Comparison of ENCODE assay signal across 1 cellular context in the genomic region with DNA sequence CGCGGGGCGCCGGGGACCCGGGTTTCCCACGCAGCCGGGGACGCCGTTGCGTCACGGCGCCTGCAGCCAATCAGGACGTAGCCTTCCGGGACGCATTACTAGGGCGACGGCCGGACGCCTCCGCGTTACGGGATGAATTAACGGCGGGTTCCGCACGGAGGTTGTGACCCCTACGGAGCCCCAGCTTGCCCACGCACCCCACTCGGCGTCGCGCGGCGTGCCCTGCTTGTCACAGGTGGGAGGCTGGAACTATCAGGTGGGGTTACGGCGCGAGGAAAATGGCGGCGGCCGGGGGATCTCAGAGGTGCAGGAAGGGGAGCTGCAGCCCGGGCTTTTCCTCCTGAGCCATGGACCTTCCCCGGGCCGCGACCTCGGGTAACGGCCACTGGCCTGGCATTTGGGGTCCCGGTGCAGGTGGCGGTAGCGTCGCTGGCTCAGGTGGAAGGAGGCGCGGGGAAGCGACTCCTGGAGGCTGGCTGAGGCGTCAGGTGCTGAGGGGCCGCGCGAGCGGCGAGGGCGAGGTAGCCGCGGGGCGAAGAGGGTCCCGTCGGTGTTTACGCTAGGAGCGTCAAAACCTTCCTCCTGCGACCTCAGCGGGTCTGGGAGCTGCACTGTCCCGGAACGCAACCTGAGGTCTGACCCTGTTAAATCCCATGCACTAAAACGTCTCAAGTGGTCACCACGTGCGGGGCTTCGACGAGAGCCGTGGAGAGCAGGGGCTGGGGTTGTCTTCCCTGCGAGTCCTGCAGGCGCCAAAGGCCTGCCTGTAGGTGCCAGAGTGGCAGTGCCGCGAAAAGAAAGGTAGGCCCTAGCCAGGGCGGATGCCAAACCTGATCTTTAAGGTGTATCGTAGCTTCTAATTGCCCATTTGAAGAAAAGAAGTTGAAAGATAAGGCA.
TF ChIP-seq lines count a peak whose summit lies in the region.

A gene (plus strand): TSS at position 98 of the 897 bp plus-strand sequence. CDS start 78,345 bp downstream, outside the sequence.

TF ChIP-seq in HepG2, 621 proteins besides CTCF, POLR2A, EP300 and RAD21 (continued from another document and continues in another):
- TF ChIP-seq, protein P1, sequence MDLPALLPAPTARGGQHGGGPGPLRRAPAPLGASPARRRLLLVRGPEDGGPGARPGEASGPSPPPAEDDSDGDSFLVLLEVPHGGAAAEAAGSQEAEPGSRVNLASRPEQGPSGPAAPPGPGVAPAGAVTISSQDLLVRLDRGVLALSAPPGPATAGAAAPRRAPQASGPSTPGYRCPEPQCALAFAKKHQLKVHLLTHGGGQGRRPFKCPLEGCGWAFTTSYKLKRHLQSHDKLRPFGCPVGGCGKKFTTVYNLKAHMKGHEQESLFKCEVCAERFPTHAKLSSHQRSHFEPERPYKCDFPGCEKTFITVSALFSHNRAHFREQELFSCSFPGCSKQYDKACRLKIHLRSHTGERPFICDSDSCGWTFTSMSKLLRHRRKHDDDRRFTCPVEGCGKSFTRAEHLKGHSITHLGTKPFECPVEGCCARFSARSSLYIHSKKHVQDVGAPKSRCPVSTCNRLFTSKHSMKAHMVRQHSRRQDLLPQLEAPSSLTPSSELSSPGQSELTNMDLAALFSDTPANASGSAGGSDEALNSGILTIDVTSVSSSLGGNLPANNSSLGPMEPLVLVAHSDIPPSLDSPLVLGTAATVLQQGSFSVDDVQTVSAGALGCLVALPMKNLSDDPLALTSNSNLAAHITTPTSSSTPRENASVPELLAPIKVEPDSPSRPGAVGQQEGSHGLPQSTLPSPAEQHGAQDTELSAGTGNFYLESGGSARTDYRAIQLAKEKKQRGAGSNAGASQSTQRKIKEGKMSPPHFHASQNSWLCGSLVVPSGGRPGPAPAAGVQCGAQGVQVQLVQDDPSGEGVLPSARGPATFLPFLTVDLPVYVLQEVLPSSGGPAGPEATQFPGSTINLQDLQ (CRISPR knock-in tag; IDR thresholded peaks at IDR 0.05) = peak; percentile 98
- TF ChIP-seq ZNF468 (CRISPR knock-in tag; IDR thresholded peaks at IDR 0.05) (peak; percentile 98), ZNF747 (CRISPR knock-in tag; IDR thresholded peaks at IDR 0.05; ENCODE audit: borderline replicate concordance) (peak; percentile 98), HHEX (CRISPR knock-in tag; IDR thresholded peaks at IDR 0.05) (no peak), ZBTB8A (CRISPR knock-in tag; IDR thresholded peaks at IDR 0.05; ENCODE audit: borderline replicate concordance, low read depth) (peak; percentile 98), ZNF543 (CRISPR knock-in tag; IDR thresholded peaks at IDR 0.05) (peak; percentile 95), MED13 (CRISPR knock-in tag; IDR thresholded peaks at IDR 0.05) (peak; percentile 85), SAP130 (CRISPR knock-in tag; IDR thresholded peaks at IDR 0.05; ENCODE audit: low read depth) (peak; percentile 90), ETV5 (CRISPR knock-in tag; IDR thresholded peaks at IDR 0.05; ENCODE audit: borderline replicate concordance) (peak; percentile 58; the same call in 1 of the 2 replicates), ZNF652 (CRISPR knock-in tag; IDR thresholded peaks at IDR 0.05; ENCODE audit: borderline replicate concordance, low read depth) (no peak; the same call in 1 of the 2 replicates), GATA4 (IDR thresholded peaks at IDR 0.05; ENCODE audit: borderline replicate concordance, low read depth) (no peak), JUND (CRISPR knock-in tag; IDR thresholded peaks at IDR 0.05) (peak; percentile 76), CC2D1A (CRISPR knock-in tag; IDR thresholded peaks at IDR 0.05) (peak; percentile 74; the same call in 1 of the 2 replicates), GFI1 (CRISPR knock-in tag; IDR thresholded peaks at IDR 0.05; ENCODE audit: borderline replicate concordance) (peak; percentile 76), GABPA (IDR thresholded peaks at IDR 0.05; ENCODE audit: low read depth, low read length) (no peak), GABPA (CRISPR knock-in tag; IDR thresholded peaks at IDR 0.05; ENCODE audit: low read depth) (no peak), GZF1 (CRISPR knock-in tag; IDR thresholded peaks at IDR 0.05) (no peak; the same call in 1 of the 2 replicates), ZMAT3 (CRISPR knock-in tag; conservative IDR thresholded peaks at IDR 0.05) (peak; percentile 96), IKZF4 (CRISPR knock-in tag; IDR thresholded peaks at IDR 0.05; ENCODE audit: borderline replicate concordance, low read depth, not compliant biosample characterization) (peak; percentile 88), THAP11 (CRISPR knock-in tag; IDR thresholded peaks at IDR 0.05) (peak; percentile 62), BRCA1 (CRISPR knock-in tag; IDR thresholded peaks at IDR 0.05) (0 out of 2 replicates have a peak, but pooled peaks have one; percentile 66), AKAP8 (CRISPR knock-in tag; IDR thresholded peaks at IDR 0.05) (peak; percentile 64; the same call in 1 of the 2 replicates), ZNF75D (CRISPR knock-in tag; IDR thresholded peaks at IDR 0.05; ENCODE audit: borderline replicate concordance) (peak; percentile 91; the same call in 1 of the 2 replicates)
- TF ChIP-seq, protein P2, sequence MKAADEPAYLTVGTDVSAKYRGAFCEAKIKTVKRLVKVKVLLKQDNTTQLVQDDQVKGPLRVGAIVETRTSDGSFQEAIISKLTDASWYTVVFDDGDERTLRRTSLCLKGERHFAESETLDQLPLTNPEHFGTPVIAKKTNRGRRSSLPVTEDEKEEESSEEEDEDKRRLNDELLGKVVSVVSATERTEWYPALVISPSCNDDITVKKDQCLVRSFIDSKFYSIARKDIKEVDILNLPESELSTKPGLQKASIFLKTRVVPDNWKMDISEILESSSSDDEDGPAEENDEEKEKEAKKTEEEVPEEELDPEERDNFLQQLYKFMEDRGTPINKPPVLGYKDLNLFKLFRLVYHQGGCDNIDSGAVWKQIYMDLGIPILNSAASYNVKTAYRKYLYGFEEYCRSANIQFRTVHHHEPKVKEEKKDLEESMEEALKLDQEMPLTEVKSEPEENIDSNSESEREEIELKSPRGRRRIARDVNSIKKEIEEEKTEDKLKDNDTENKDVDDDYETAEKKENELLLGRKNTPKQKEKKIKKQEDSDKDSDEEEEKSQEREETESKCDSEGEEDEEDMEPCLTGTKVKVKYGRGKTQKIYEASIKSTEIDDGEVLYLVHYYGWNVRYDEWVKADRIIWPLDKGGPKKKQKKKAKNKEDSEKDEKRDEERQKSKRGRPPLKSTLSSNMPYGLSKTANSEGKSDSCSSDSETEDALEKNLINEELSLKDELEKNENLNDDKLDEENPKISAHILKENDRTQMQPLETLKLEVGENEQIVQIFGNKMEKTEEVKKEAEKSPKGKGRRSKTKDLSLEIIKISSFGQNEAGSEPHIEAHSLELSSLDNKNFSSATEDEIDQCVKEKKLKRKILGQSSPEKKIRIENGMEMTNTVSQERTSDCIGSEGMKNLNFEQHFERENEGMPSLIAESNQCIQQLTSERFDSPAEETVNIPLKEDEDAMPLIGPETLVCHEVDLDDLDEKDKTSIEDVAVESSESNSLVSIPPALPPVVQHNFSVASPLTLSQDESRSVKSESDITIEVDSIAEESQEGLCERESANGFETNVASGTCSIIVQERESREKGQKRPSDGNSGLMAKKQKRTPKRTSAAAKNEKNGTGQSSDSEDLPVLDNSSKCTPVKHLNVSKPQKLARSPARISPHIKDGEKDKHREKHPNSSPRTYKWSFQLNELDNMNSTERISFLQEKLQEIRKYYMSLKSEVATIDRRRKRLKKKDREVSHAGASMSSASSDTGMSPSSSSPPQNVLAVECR (CRISPR knock-in tag; IDR thresholded peaks at IDR 0.05; ENCODE audit: borderline replicate concordance) = peak; percentile 92
- TF ChIP-seq, protein P3, sequence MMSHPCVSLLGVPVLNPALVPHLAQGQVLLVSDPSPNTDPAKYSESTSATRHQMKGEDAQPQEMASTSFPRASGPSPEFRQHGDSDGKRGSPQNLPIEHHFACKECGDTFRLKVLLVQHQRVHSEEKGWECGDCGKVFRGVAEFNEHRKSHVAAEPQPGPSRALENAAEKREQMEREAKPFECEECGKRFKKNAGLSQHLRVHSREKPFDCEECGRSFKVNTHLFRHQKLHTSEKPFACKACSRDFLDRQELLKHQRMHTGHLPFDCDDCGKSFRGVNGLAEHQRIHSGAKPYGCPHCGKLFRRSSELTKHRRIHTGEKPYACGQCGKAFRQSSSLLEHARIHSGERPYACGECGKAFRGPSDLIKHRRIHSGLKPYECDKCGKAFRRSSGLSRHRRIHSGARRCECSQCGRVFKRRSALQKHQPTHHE (CRISPR knock-in tag; IDR thresholded peaks at IDR 0.05; ENCODE audit: borderline replicate concordance) = peak; percentile 96
- TF ChIP-seq, protein P4, sequence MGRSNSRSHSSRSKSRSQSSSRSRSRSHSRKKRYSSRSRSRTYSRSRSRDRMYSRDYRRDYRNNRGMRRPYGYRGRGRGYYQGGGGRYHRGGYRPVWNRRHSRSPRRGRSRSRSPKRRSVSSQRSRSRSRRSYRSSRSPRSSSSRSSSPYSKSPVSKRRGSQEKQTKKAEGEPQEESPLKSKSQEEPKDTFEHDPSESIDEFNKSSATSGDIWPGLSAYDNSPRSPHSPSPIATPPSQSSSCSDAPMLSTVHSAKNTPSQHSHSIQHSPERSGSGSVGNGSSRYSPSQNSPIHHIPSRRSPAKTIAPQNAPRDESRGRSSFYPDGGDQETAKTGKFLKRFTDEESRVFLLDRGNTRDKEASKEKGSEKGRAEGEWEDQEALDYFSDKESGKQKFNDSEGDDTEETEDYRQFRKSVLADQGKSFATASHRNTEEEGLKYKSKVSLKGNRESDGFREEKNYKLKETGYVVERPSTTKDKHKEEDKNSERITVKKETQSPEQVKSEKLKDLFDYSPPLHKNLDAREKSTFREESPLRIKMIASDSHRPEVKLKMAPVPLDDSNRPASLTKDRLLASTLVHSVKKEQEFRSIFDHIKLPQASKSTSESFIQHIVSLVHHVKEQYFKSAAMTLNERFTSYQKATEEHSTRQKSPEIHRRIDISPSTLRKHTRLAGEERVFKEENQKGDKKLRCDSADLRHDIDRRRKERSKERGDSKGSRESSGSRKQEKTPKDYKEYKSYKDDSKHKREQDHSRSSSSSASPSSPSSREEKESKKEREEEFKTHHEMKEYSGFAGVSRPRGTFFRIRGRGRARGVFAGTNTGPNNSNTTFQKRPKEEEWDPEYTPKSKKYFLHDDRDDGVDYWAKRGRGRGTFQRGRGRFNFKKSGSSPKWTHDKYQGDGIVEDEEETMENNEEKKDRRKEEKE (IDR thresholded peaks at IDR 0.05) = no peak
- TF ChIP-seq, protein P5, sequence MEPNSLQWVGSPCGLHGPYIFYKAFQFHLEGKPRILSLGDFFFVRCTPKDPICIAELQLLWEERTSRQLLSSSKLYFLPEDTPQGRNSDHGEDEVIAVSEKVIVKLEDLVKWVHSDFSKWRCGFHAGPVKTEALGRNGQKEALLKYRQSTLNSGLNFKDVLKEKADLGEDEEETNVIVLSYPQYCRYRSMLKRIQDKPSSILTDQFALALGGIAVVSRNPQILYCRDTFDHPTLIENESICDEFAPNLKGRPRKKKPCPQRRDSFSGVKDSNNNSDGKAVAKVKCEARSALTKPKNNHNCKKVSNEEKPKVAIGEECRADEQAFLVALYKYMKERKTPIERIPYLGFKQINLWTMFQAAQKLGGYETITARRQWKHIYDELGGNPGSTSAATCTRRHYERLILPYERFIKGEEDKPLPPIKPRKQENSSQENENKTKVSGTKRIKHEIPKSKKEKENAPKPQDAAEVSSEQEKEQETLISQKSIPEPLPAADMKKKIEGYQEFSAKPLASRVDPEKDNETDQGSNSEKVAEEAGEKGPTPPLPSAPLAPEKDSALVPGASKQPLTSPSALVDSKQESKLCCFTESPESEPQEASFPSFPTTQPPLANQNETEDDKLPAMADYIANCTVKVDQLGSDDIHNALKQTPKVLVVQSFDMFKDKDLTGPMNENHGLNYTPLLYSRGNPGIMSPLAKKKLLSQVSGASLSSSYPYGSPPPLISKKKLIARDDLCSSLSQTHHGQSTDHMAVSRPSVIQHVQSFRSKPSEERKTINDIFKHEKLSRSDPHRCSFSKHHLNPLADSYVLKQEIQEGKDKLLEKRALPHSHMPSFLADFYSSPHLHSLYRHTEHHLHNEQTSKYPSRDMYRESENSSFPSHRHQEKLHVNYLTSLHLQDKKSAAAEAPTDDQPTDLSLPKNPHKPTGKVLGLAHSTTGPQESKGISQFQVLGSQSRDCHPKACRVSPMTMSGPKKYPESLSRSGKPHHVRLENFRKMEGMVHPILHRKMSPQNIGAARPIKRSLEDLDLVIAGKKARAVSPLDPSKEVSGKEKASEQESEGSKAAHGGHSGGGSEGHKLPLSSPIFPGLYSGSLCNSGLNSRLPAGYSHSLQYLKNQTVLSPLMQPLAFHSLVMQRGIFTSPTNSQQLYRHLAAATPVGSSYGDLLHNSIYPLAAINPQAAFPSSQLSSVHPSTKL (CRISPR knock-in tag; IDR thresholded peaks at IDR 0.05) = peak; percentile 30; the same call in 1 of the 2 replicates
- TF ChIP-seq, protein P6, sequence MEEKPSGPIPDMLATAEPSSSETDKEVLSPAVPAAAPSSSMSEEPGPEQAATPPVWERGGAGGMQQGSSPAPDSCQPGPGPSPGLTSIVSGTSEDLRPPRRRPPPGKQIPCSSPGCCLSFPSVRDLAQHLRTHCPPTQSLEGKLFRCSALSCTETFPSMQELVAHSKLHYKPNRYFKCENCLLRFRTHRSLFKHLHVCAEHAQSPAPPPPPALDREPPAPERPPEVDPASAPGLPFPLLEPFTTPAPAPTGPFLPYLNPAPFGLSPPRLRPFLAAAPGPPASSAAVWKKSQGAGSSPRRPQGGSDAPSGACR (CRISPR knock-in tag; IDR thresholded peaks at IDR 0.05) = peak; percentile 51; the same call in 1 of the 2 replicates
- TF ChIP-seq, protein P7, sequence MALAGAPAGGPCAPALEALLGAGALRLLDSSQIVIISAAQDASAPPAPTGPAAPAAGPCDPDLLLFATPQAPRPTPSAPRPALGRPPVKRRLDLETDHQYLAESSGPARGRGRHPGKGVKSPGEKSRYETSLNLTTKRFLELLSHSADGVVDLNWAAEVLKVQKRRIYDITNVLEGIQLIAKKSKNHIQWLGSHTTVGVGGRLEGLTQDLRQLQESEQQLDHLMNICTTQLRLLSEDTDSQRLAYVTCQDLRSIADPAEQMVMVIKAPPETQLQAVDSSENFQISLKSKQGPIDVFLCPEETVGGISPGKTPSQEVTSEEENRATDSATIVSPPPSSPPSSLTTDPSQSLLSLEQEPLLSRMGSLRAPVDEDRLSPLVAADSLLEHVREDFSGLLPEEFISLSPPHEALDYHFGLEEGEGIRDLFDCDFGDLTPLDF (CRISPR knock-in tag; IDR thresholded peaks at IDR 0.05) = peak; percentile 75
- TF ChIP-seq, protein P8, sequence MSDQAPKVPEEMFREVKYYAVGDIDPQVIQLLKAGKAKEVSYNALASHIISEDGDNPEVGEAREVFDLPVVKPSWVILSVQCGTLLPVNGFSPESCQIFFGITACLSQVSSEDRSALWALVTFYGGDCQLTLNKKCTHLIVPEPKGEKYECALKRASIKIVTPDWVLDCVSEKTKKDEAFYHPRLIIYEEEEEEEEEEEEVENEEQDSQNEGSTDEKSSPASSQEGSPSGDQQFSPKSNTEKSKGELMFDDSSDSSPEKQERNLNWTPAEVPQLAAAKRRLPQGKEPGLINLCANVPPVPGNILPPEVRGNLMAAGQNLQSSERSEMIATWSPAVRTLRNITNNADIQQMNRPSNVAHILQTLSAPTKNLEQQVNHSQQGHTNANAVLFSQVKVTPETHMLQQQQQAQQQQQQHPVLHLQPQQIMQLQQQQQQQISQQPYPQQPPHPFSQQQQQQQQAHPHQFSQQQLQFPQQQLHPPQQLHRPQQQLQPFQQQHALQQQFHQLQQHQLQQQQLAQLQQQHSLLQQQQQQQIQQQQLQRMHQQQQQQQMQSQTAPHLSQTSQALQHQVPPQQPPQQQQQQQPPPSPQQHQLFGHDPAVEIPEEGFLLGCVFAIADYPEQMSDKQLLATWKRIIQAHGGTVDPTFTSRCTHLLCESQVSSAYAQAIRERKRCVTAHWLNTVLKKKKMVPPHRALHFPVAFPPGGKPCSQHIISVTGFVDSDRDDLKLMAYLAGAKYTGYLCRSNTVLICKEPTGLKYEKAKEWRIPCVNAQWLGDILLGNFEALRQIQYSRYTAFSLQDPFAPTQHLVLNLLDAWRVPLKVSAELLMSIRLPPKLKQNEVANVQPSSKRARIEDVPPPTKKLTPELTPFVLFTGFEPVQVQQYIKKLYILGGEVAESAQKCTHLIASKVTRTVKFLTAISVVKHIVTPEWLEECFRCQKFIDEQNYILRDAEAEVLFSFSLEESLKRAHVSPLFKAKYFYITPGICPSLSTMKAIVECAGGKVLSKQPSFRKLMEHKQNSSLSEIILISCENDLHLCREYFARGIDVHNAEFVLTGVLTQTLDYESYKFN (CRISPR knock-in tag; conservative IDR thresholded peaks at IDR 0.05) = peak; percentile 28; the same call in 1 of the 2 replicates
